ENCODE assay signal across 1 cellular context in the genomic region with DNA sequence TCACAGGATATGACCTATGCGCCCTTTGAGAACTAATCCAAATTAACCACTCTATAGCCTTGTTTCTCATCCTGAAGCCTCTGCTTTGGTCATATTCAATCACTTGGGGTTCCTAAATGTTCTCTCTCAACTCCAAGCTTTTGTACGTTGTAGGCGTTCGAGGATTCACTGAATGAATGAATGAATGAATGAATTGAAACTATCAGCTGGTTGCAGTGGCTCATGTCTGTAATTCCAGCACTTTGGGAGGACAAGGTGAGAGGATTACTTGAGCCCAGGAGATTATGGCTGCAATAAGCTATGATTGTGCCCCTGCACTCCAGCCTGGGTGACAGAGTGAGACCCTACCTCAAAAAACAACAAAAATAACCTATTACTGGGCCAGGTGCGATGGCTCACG.
TF ChIP-seq lines count a peak whose summit lies in the region.

No MANE protein-coding gene starts in this region.

TF ChIP-seq in K562, 482 proteins besides CTCF, POLR2A, EP300 and RAD21:
- TF ChIP-seq ASH1L (IDR thresholded peaks at IDR 0.05; ENCODE audit: borderline replicate concordance, low read depth, partially characterized antibody) (no peak), NR2C2 (CRISPR knock-in tag; IDR thresholded peaks at IDR 0.05) (no peak), NR2C2 (tag; IDR thresholded peaks at IDR 0.05) (0 out of 2 replicates have a peak, but pooled peaks have one; percentile 7), ZNF24 (IDR thresholded peaks at IDR 0.05) (peak; percentile 96)
